In genomic region chr17:8138366-8138671, GRCh38 we compare ENCODE assay signal across 8 cellular contexts. TPM values are rescaled to one million over a fixed set of nuclear protein-coding genes. Genes with fewer than 3 reads are reported as not detected.
A peak's percentile ranks its signal among the peaks of the same experiment; 100 is the strongest.
DNase-seq lines count a peak whose midpoint lies in the region; ATAC-seq and TF ChIP-seq lines count a peak whose summit lies in the region.

No MANE protein-coding gene starts in this region.

- TF ChIP-seq CTCF in DND-41 (IDR thresholded peaks at IDR 0.05; ENCODE audit: borderline replicate concordance, extremely low read depth, low read length, poor library complexity, severe bottlenecking) = no peak
- TF ChIP-seq CTCF in epithelial cell of proximal tubule (conservative IDR thresholded peaks at IDR 0.05; ENCODE audit: low read depth, low read length) = no peak

- no peaks in the 10 kb centered on the region for H3K9me2 ChIP-seq in Karpas-422 (replicated peaks; ENCODE audit: insufficient read depth, low read length)

- H3K9me3 ChIP-seq in DND-41 (ENCODE audit: insufficient read depth, low read length, severe bottlenecking) (no peaks in the 10 kb centered on the region), Karpas-422 (ENCODE audit: low read length) (no peaks in the 10 kb centered on the region), trophoblast cell (ENCODE audit: insufficient read depth, low read depth, low read length) (no peaks in the 10 kb centered on the region)

- no peak overlapping the region for H4K8ac ChIP-seq in trophoblast cell (ENCODE audit: low read depth, low read length)

- H3K23ac ChIP-seq in trophoblast cell (ENCODE audit: low read length) = no peak overlapping the region

- H2AK5ac ChIP-seq in trophoblast cell (ENCODE audit: low read length) = no peak overlapping the region

- DNase-seq in DND-41 (no peak), Karpas-422 (no peak), epithelial cell of proximal tubule (ENCODE audit: low read depth) (no peak), trophoblast cell (no peak), HPDE6-E6E7 (ENCODE audit: extremely low spot score) (no peak), DMS153 treated with DMSO at 0.1 percent for 48 hours (lab: John Stamatoyannopoulos, UW; ENCODE audit: unreplicated experiment) (no peak), NCI-H2081 treated with DMSO at 0.1 percent for 48 hours (lab: John Stamatoyannopoulos, UW) (no peak), AG08396 (ENCODE audit: low spot score) (no peak)

- no peak overlapping the region for H4K12ac ChIP-seq in trophoblast cell (ENCODE audit: low read depth, low read length)

- no peak overlapping the region for H4K91ac ChIP-seq in trophoblast cell (ENCODE audit: low read depth, low read length)

- H3K4me3 ChIP-seq in DND-41 (ENCODE audit: low read depth in 1 of 2, low read length in 2 of 2) (peak overlapping the region; percentile 19 to 68; a peak in 3 of 4 replicates), Karpas-422 (ENCODE audit: low read length) (peak overlapping the region; percentile 69), epithelial cell of proximal tubule (ENCODE audit: low read depth, low read length) (peak overlapping the region; percentile 41), trophoblast cell (ENCODE audit: low read depth, low read length) (no peak overlapping the region)

- no CpG with 5 or more reads among the region's 7 CpGs for WGBS in trophoblast cell (ENCODE audit: extremely low coverage, insufficient coverage, insufficient read length)

- H2AFZ ChIP-seq in DND-41 (ENCODE audit: low read depth, low read length) (peak overlapping the region; percentile 78), Karpas-422 (ENCODE audit: low read length) (peak overlapping the region; percentile 48; the same call in 1 of the 2 replicates), trophoblast cell (ENCODE audit: insufficient read depth, low read length, poor library complexity) (peak overlapping the region; percentile 51)

- H3K9ac ChIP-seq in DND-41 (ENCODE audit: low read depth, low read length) (peak overlapping the region; percentile 66), Karpas-422 (ENCODE audit: low read length) (peak overlapping the region; percentile 58), trophoblast cell (ENCODE audit: low read length) (peak overlapping the region; percentile 36)

- H3K18ac ChIP-seq in trophoblast cell (ENCODE audit: low read length) = no peak overlapping the region

- H4K20me1 ChIP-seq in DND-41 (ENCODE audit: insufficient read depth, low read length) (no peaks in the 10 kb centered on the region), Karpas-422 (ENCODE audit: insufficient read depth, low read depth, low read length) (no peaks in the 10 kb centered on the region)

- H3K36me3 ChIP-seq in DND-41 (ENCODE audit: insufficient read depth, low read length) = peaks cover 30% of the 10 kb centered on the region
- H3K36me3 ChIP-seq in Karpas-422 (ENCODE audit: insufficient read depth, low read length) = no peaks in the 10 kb centered on the region
- peaks cover 19 to 21% of the 10 kb centered on the region in 2 experiments for H3K36me3 ChIP-seq in trophoblast cell (ENCODE audit: control insufficient read depth in 1 of 2, insufficient read depth in 2 of 2, low read length in 2 of 2)

- H2BK12ac ChIP-seq in trophoblast cell (ENCODE audit: low read length) = no peak overlapping the region

- H3K79me2 ChIP-seq in DND-41 (ENCODE audit: insufficient read depth, low read length) (no peaks in the 10 kb centered on the region), Karpas-422 (ENCODE audit: low read length) (no peaks in the 10 kb centered on the region), trophoblast cell (ENCODE audit: control insufficient read depth, insufficient read depth, low read length, poor library complexity) (no peaks in the 10 kb centered on the region)

- no peak overlapping the region for H2BK120ac ChIP-seq in trophoblast cell (ENCODE audit: insufficient read depth, low read length, poor library complexity)

- no peaks in the 10 kb centered on the region for H3K27me3 ChIP-seq in DND-41 (ENCODE audit: insufficient read depth, low read length, poor library complexity)
- H3K27me3 ChIP-seq in Karpas-422 (ENCODE audit: low read length) = no peaks in the 10 kb centered on the region
- H3K27me3 ChIP-seq in trophoblast cell (ENCODE audit: insufficient read depth, low read length) = no peaks in the 10 kb centered on the region

- H3K4me1 ChIP-seq in DND-41 (ENCODE audit: insufficient read depth, low read length) (peaks cover 29% of the 10 kb centered on the region), Karpas-422 (ENCODE audit: low read length) (peaks cover 18% of the 10 kb centered on the region), trophoblast cell (ENCODE audit: control insufficient read depth in 1 of 2, insufficient read depth in 2 of 2, low read length in 2 of 2) (peaks cover 6 to 10% of the 10 kb centered on the region in 2 experiments)

- no peak for ATAC-seq in DND-41 (ENCODE audit: insufficient read depth, low read depth)

- H2BK5ac ChIP-seq in trophoblast cell (ENCODE audit: low read depth, low read length, poor library complexity) = no peak overlapping the region

- H3K4ac ChIP-seq in trophoblast cell (ENCODE audit: low read depth, low read length) = no peak overlapping the region

- H3K79me1 ChIP-seq in trophoblast cell (ENCODE audit: low read length) = no peaks in the 10 kb centered on the region

- H3K4me2 ChIP-seq in DND-41 (ENCODE audit: insufficient read depth, low read length) (peak overlapping the region; percentile 83), Karpas-422 (ENCODE audit: low read depth, low read length, poor library complexity, severe bottlenecking) (peak overlapping the region; percentile 85), trophoblast cell (ENCODE audit: low read length) (peak overlapping the region; percentile 90)

- peak overlapping the region; percentile 93 for H3K27ac ChIP-seq in DND-41 (ENCODE audit: low read length)
- H3K27ac ChIP-seq in Karpas-422 (ENCODE audit: low read length) = no peak overlapping the region
- H3K27ac ChIP-seq in trophoblast cell (ENCODE audit: low read depth, low read length) = no peak overlapping the region

- H3K14ac ChIP-seq in trophoblast cell (ENCODE audit: low read length) = no peak overlapping the region

RNA-seq across cellular contexts. Expression of gene PER1, which starts 13.9 kb away (rescaled TPM):
- total RNA-seq in Karpas-422 (2014; rRNA removed; shearing (Covaris generic); ENCODE audit: low replicate concordance) = 12.7 and 24.0 TPM in 2 replicates
- total RNA-seq in epithelial cell of proximal tubule = 13.1 and 17.1 TPM in 2 replicates
- 13.5 and 14.1 TPM in 2 replicates for polyA plus RNA-seq in trophoblast cell (2013)

RNA-seq across cellular contexts. Expression of gene HES7, which starts 14.4 kb away (rescaled TPM):
- total RNA-seq in Karpas-422 (2014; rRNA removed; shearing (Covaris generic); ENCODE audit: low replicate concordance) = 0.37 and 2.1 TPM in 2 replicates
- 0.35 TPM in 1 of 2 replicates, not detected in the other for total RNA-seq in epithelial cell of proximal tubule
- 0.29 and 0.49 TPM in 2 replicates for polyA plus RNA-seq in trophoblast cell (2013)

RNA-seq across cellular contexts. Expression of gene ALOXE3, which starts 20.0 kb away (rescaled TPM):
- 0.18 TPM in 1 of 2 replicates, not detected in the other for total RNA-seq in Karpas-422 (2014; rRNA removed; shearing (Covaris generic); ENCODE audit: low replicate concordance)
- 0.36 TPM in 1 of 2 replicates, not detected in the other for total RNA-seq in epithelial cell of proximal tubule
- 0.26 and 0.31 TPM in 2 replicates for polyA plus RNA-seq in trophoblast cell (2013)

RNA-seq across cellular contexts. Expression of gene VAMP2, which starts 24.4 kb away (rescaled TPM):
- total RNA-seq in Karpas-422 (2014; rRNA removed; shearing (Covaris generic); ENCODE audit: low replicate concordance) = 24.5 and 47.7 TPM in 2 replicates
- 2.1 and 7.0 TPM in 2 replicates for total RNA-seq in epithelial cell of proximal tubule
- polyA plus RNA-seq in trophoblast cell (2013) = 31.6 and 33.5 TPM in 2 replicates

RNA-seq across cellular contexts. Expression of gene TMEM107, which starts 37.9 kb away (rescaled TPM):
- 70.7 and 134 TPM in 2 replicates for total RNA-seq in Karpas-422 (2014; rRNA removed; shearing (Covaris generic); ENCODE audit: low replicate concordance)
- 16.9 and 24.3 TPM in 2 replicates for total RNA-seq in epithelial cell of proximal tubule
- polyA plus RNA-seq in trophoblast cell (2013) = 7.4 and 7.6 TPM in 2 replicates
